ENCODE assay signal across 22 cellular contexts in genomic region chr10:712089-712488, GRCh38.
"Had no signal": no experiment of that assay in that cellular context is flagged by ENCODE, and none has a peak within 500 bp of the region (broad histone marks: within the 10 kb centered on the region; RNA-seq: fewer than 3 reads in every experiment).

No MANE protein-coding gene starts in this region.

- H3K9me3 ChIP-seq: upper lobe of right lung had no signal

- H3K4me1 ChIP-seq: gastroesophageal sphincter, neural progenitor cell, spleen, upper lobe of right lung had no signal

- H3K27ac ChIP-seq: dorsolateral prefrontal cortex, gastroesophageal sphincter, neural progenitor cell, spleen, upper lobe of right lung, WERI-Rb-1 had no signal

- H3K4me1 Mint-ChIP-seq: activated naive CD4-positive, alpha-beta T cell treated with anti-CD3 and anti-CD28 coated beads, Interleukin-2, amount 50 U/mL, for 24 hours; brain; central memory CD8-positive, alpha-beta T cell; naive thymus-derived CD8-positive, alpha-beta T cell; neural progenitor cell had no signal

- H3K27me3 ChIP-seq: dorsolateral prefrontal cortex, gastroesophageal sphincter, upper lobe of right lung had no signal

- H3K4me3 ChIP-seq: dorsolateral prefrontal cortex, gastroesophageal sphincter, neural progenitor cell, spleen, upper lobe of right lung had no signal

- H3K4me3 Mint-ChIP-seq: activated CD8-positive, alpha-beta T cell treated with anti-CD3 and anti-CD28 coated beads, Interleukin-2, amount 10 ng/mL, durations not matched to agents 7 days and 5 days; activated naive CD4-positive, alpha-beta T cell treated with anti-CD3 and anti-CD28 coated beads, Interleukin-2, amount 50 U/mL, for 24 hours; brain; central memory CD8-positive, alpha-beta T cell; effector memory CD8-positive, alpha-beta T cell; mesothelial cell of epicardium; naive thymus-derived CD8-positive, alpha-beta T cell; neural progenitor cell had no signal

- ATAC-seq: activated CD8-positive, alpha-beta T cell treated with anti-CD3 and anti-CD28 coated beads, Interleukin-2, amount 10 ng/mL, durations not matched to agents 7 days and 5 days; effector memory CD8-positive, alpha-beta T cell; gastroesophageal sphincter; naive thymus-derived CD8-positive, alpha-beta T cell; upper lobe of right lung had no signal

- H3K36me3 Mint-ChIP-seq: activated naive CD4-positive, alpha-beta T cell treated with anti-CD3 and anti-CD28 coated beads, Interleukin-2, amount 50 U/mL, for 24 hours; brain; mesothelial cell of epicardium had no signal

- H3K36me3 ChIP-seq: gastroesophageal sphincter, neural progenitor cell, spleen, upper lobe of right lung, WERI-Rb-1 had no signal

- H3K27ac Mint-ChIP-seq: activated CD8-positive, alpha-beta T cell treated with anti-CD3 and anti-CD28 coated beads, Interleukin-2, amount 10 ng/mL, durations not matched to agents 7 days and 5 days; activated naive CD4-positive, alpha-beta T cell treated with anti-CD3 and anti-CD28 coated beads, Interleukin-2, amount 50 U/mL, for 24 hours; brain; effector memory CD8-positive, alpha-beta T cell; mesothelial cell of epicardium; naive thymus-derived CD8-positive, alpha-beta T cell; neural progenitor cell had no signal

- DNase-seq: activated CD4-positive, alpha-beta T cell treated with anti-CD3 and anti-CD28 coated beads for 1 hour; activated CD4-positive, alpha-beta T cell treated with anti-CD3 and anti-CD28 coated beads, Interleukin-2, amount 50 U/mL, for 1 hour; activated CD8-positive, alpha-beta T cell treated with anti-CD3 and anti-CD28 coated beads, Interleukin-2, amount 10 ng/mL, durations not matched to agents 7 days and 5 days; activated gamma-delta T cell treated with Interleukin-2 at 50 U/mL for 16 hours; activated T-cell treated with anti-CD3 and anti-CD28 coated beads, Interleukin-2, amount 50 U/mL, for 1 hour; aorta; dorsolateral prefrontal cortex; effector memory CD8-positive, alpha-beta T cell; head of caudate nucleus; naive thymus-derived CD8-positive, alpha-beta T cell; retina; spleen; stimulated activated CD4-positive, alpha-beta T cell treated with anti-CD3 and anti-CD28 coated beads, Interleukin-4, amount 100 ng/mL, for 1 hour; stimulated activated naive CD4-positive, alpha-beta T cell; upper lobe of right lung; WERI-Rb-1 had no signal
